Comparison of ENCODE assay signal across 1 cellular context in genomic region chr12:19299765-19300164, GRCh38.
TF ChIP-seq lines count a peak whose summit lies in the region.

No MANE protein-coding gene starts in this region.

TF ChIP-seq in WTC11, 78 proteins besides CTCF, POLR2A, EP300 and RAD21 (continued from another document):
- TF ChIP-seq, protein P1, sequence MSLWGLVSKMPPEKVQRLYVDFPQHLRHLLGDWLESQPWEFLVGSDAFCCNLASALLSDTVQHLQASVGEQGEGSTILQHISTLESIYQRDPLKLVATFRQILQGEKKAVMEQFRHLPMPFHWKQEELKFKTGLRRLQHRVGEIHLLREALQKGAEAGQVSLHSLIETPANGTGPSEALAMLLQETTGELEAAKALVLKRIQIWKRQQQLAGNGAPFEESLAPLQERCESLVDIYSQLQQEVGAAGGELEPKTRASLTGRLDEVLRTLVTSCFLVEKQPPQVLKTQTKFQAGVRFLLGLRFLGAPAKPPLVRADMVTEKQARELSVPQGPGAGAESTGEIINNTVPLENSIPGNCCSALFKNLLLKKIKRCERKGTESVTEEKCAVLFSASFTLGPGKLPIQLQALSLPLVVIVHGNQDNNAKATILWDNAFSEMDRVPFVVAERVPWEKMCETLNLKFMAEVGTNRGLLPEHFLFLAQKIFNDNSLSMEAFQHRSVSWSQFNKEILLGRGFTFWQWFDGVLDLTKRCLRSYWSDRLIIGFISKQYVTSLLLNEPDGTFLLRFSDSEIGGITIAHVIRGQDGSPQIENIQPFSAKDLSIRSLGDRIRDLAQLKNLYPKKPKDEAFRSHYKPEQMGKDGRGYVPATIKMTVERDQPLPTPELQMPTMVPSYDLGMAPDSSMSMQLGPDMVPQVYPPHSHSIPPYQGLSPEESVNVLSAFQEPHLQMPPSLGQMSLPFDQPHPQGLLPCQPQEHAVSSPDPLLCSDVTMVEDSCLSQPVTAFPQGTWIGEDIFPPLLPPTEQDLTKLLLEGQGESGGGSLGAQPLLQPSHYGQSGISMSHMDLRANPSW (CRISPR knock-in tag; conservative IDR thresholded peaks at IDR 0.05; ENCODE audit: low read depth), result no peak
- TF ChIP-seq TP53 (CRISPR knock-in tag; IDR thresholded peaks at IDR 0.05), result no peak
